ENCODE assay signal across 9 cellular contexts in genomic region chr2:230439590-230439989, GRCh38. TPM values are rescaled to one million over a fixed set of nuclear protein-coding genes. Genes with fewer than 3 reads are reported as not detected.
DNase-seq lines count a peak whose midpoint lies in the region; ATAC-seq and TF ChIP-seq lines count a peak whose summit lies in the region.
"Had no signal": no experiment of that assay in that cellular context is flagged by ENCODE, and none has a peak within 500 bp of the region (broad histone marks: within the 10 kb centered on the region; RNA-seq: fewer than 3 reads in every experiment).

No MANE protein-coding gene starts in this region.

- H3K27me3 Mint-ChIP-seq in activated naive CD8-positive, alpha-beta T cell treated with anti-CD3 and anti-CD28 coated beads, Interleukin-2, amount 10 ng/mL, durations not matched to agents 7 days and 5 days: no peaks in the 10 kb centered on the region
- no peaks in the 10 kb centered on the region for H3K27me3 Mint-ChIP-seq in Calu3 (ENCODE audit: unreplicated experiment)

- intact Hi-C loops in Calu3 (cut with micrococcal nuclease; ENCODE audit: unreplicated experiment): no loop called here

- peak overlapping the region; percentile 89 for H3K27ac Mint-ChIP-seq in activated naive CD8-positive, alpha-beta T cell treated with anti-CD3 and anti-CD28 coated beads, Interleukin-2, amount 10 ng/mL, durations not matched to agents 7 days and 5 days
- H3K27ac Mint-ChIP-seq in Calu3 (ENCODE audit: unreplicated experiment): no peak overlapping the region

- POLR2A ChIA-PET in activated naive CD8-positive, alpha-beta T cell treated with anti-CD3 and anti-CD28 coated beads, Interleukin-2, amount 10 ng/mL, durations not matched to agents 7 days and 5 days (lab: Charles Lee): no interaction called here

- TF ChIP-seq CTCF in Calu3 (IDR thresholded peaks at IDR 0.05; ENCODE audit: unreplicated experiment): no peak

- H3K4me3 Mint-ChIP-seq in activated naive CD8-positive, alpha-beta T cell treated with anti-CD3 and anti-CD28 coated beads, Interleukin-2, amount 10 ng/mL, durations not matched to agents 7 days and 5 days: peak overlapping the region; percentile 84
- no peak overlapping the region for H3K4me3 Mint-ChIP-seq in Calu3 (ENCODE audit: low read depth, unreplicated experiment)

- no peak overlapping the region for H3K9ac ChIP-seq in skeletal muscle satellite cell (ENCODE audit: low read depth, low read length)

- peaks cover 15% of the 10 kb centered on the region for H3K4me1 ChIP-seq in skeletal muscle satellite cell (ENCODE audit: control insufficient read depth, insufficient read depth, low read length)
- H3K4me1 ChIP-seq: right lobe of liver had no signal

- peak overlapping the region; percentile 26 for H3K4me3 ChIP-seq in skeletal muscle satellite cell (ENCODE audit: low read length)
- H3K4me3 ChIP-seq: right lobe of liver had no signal

- ATAC-seq in GM18907 (IDR thresholded peaks at IDR 0.05; ENCODE audit: unreplicated experiment) (peak; percentile 37), HG02678 (IDR thresholded peaks at IDR 0.05; ENCODE audit: unreplicated experiment) (no peak)
- ATAC-seq in activated naive CD8-positive, alpha-beta T cell treated with anti-CD3 and anti-CD28 coated beads, Interleukin-2, amount 10 ng/mL, durations not matched to agents 7 days and 5 days (ENCODE audit: low read depth): peak; percentile 46

- no peaks in the 10 kb centered on the region for H3K27me3 ChIP-seq in skeletal muscle satellite cell (ENCODE audit: control insufficient read depth, insufficient read depth, low read length)
- H3K27me3 ChIP-seq: right lobe of liver had no signal

- no peaks in the 10 kb centered on the region for H3K9me3 ChIP-seq in skeletal muscle satellite cell (replicated peaks; ENCODE audit: low read length)
- H3K9me3 ChIP-seq: right lobe of liver had no signal

- peaks cover 15% of the 10 kb centered on the region for H3K36me3 ChIP-seq in skeletal muscle satellite cell (ENCODE audit: insufficient read depth, low read length)

- no TSS peak for BruUV-seq in Calu3 (replicated peaks; lab: Mats Ljungman, UMichigan)

- peaks cover 42% of the 10 kb centered on the region for H3K4me1 Mint-ChIP-seq in activated naive CD8-positive, alpha-beta T cell treated with anti-CD3 and anti-CD28 coated beads, Interleukin-2, amount 10 ng/mL, durations not matched to agents 7 days and 5 days
- peaks cover 10% of the 10 kb centered on the region for H3K4me1 Mint-ChIP-seq in Calu3 (ENCODE audit: low read depth, unreplicated experiment)

- CTCF ChIA-PET in Calu3 (lab: Charles Lee): no interaction called here

- peak overlapping the region; percentile 18 for H3K4me2 ChIP-seq in skeletal muscle satellite cell (ENCODE audit: low read length)

- DNase-seq in MV-4-11 (lab: John Stamatoyannopoulos, UW) (peak; percentile 69), NCI-H524 treated with DMSO at 0.1 percent for 48 hours (lab: John Stamatoyannopoulos, UW) (no peak), Calu3 (no peak)
- DNase-seq in activated naive CD8-positive, alpha-beta T cell treated with anti-CD3 and anti-CD28 coated beads, Interleukin-2, amount 10 ng/mL, durations not matched to agents 7 days and 5 days: no peak
- DNase-seq: H7, right lobe of liver had no signal

- H3K36me3 Mint-ChIP-seq in activated naive CD8-positive, alpha-beta T cell treated with anti-CD3 and anti-CD28 coated beads, Interleukin-2, amount 10 ng/mL, durations not matched to agents 7 days and 5 days: peaks cover 65% of the 10 kb centered on the region
- H3K36me3 Mint-ChIP-seq in Calu3 (ENCODE audit: insufficient read depth, unreplicated experiment): peaks cover 4% of the 10 kb centered on the region

- peaks cover 2% of the 10 kb centered on the region for H3K9me3 Mint-ChIP-seq in activated naive CD8-positive, alpha-beta T cell treated with anti-CD3 and anti-CD28 coated beads, Interleukin-2, amount 10 ng/mL, durations not matched to agents 7 days and 5 days
- peaks cover 3% of the 10 kb centered on the region for H3K9me3 Mint-ChIP-seq in Calu3 (ENCODE audit: low read depth, unreplicated experiment)

RNA-seq across cellular contexts. Expression of gene SP100, which starts 23.6 kb away (rescaled TPM):
- total RNA-seq in activated naive CD8-positive, alpha-beta T cell treated with anti-CD3 and anti-CD28 coated beads, Interleukin-2, amount 10 ng/mL, durations not matched to agents 7 days and 5 days: 100 to 1,000 TPM; 301 to 314 TPM
- 88.7 and 109 TPM in 2 replicates for total RNA-seq in skeletal muscle satellite cell (2012; rRNA removed)
- 110 and 173 TPM in 2 replicates for total RNA-seq in Calu3 (2022)
- total RNA-seq: H7 had no signal
